ENCODE assay signal across 16 cellular contexts in the genomic region with DNA sequence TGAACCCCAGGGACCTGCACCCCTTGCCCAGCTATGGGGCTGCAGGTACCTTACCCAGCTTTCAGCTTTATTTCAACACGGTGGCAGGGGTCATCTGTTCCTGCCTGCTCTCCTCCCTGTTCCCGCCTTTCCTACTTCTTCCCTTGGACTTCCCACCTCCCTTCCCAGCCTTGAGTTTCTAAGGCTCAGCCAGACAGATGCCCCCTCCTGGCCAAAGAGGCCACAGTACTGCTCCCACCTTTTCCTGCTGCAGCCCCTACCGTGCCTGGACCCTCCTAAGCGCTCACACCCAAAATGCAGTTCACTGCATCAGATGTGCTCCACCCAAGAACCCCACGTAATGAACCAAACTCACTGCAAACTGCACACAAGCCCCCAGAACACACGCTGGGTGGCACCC. TPM values are rescaled to one million over a fixed set of nuclear protein-coding genes. Genes with fewer than 3 reads are reported as not detected.
A peak's percentile ranks its signal among the peaks of the same experiment; 100 is the strongest.
DNase-seq lines count a peak whose midpoint lies in the region; ATAC-seq and TF ChIP-seq lines count a peak whose summit lies in the region.
"Had no signal": no experiment of that assay in that cellular context is flagged by ENCODE, and none has a peak within 500 bp of the region (broad histone marks: within the 10 kb centered on the region; RNA-seq: fewer than 3 reads in every experiment).

No MANE protein-coding gene starts in this region.

- TF ChIP-seq CTCF in HCT116 (IDR thresholded peaks at IDR 0.05 in 2 of 3, conservative IDR thresholded peaks at IDR 0.05 in 1 of 3; ENCODE audit: borderline replicate concordance in 1 of 3, insufficient read depth in 1 of 3, low read depth in 2 of 3, low read length in 2 of 3) (peak in 2 of 3 experiments; percentile 46 to 55; a peak in 5 of 6 replicates), kidney epithelial cell (IDR thresholded peaks at IDR 0.05; ENCODE audit: insufficient read depth, low read length, poor library complexity, severe bottlenecking) (peak; percentile 37)
- no peak for TF ChIP-seq CTCF in activated CD8-positive, alpha-beta T cell treated with anti-CD3 and anti-CD28 coated beads for 36 hours (IDR thresholded peaks at IDR 0.05)

- H3K79me2 ChIP-seq in HCT116 (ENCODE audit: insufficient read depth, low read length) = peaks cover 39% of the 10 kb centered on the region

- no peak for TF ChIP-seq POLR2A in HCT116 (IDR thresholded peaks at IDR 0.05; ENCODE audit: borderline replicate concordance, extremely low read depth, insufficient read depth, insufficient read length)

- RAD21 ChIA-PET in HCT116 (lab: Charles Lee; ENCODE audit: low non-redundant PET in 1 of 2, low total read pairs in 2 of 2, uncharacterized antibody in 2 of 2, unreplicated experiment in 2 of 2) = no interaction called here

- no peak overlapping the region for H3K27ac Mint-ChIP-seq in activated CD8-positive, alpha-beta T cell treated with anti-CD3 and anti-CD28 coated beads for 36 hours
- no peak overlapping the region for H3K27ac Mint-ChIP-seq in activated T-helper 1 cell treated with anti-CD3 and anti-CD28 coated beads, Interleukin-12 subunit alpha, Interleukin-12 subunit beta, Interleukin-2, Interleukin-4 antibody, amounts not matched to agents 30 ng/mL and 10 ng/mL and 1 ng/mL, durations not matched to agents 14 hours and 24 hours and 36 hours
- H3K27ac Mint-ChIP-seq: naive thymus-derived CD4-positive, alpha-beta T cell; stimulated activated naive CD8-positive, alpha-beta T cell treated with anti-CD3 and anti-CD28 coated beads, Interleukin-15, Interleukin-2, amounts not matched to agents 100 ng/mL and 50 ng/mL, for 24 hours had no signal

- H3K4me3 ChIP-seq in HCT116 (replicated peaks in 1 of 2; ENCODE audit: low read depth in 1 of 2, low read length in 2 of 2) = no peak overlapping the region
- no peak overlapping the region for H3K4me3 ChIP-seq in kidney epithelial cell (ENCODE audit: low read depth, low read length)

- no peaks in the 10 kb centered on the region for H3K4me1 Mint-ChIP-seq in activated CD8-positive, alpha-beta T cell treated with anti-CD3 and anti-CD28 coated beads for 36 hours (ENCODE audit: low read depth)
- H3K4me1 Mint-ChIP-seq in activated T-helper 1 cell treated with anti-CD3 and anti-CD28 coated beads, Interleukin-12 subunit alpha, Interleukin-12 subunit beta, Interleukin-2, Interleukin-4 antibody, amounts not matched to agents 30 ng/mL and 10 ng/mL and 1 ng/mL, durations not matched to agents 14 hours and 24 hours and 36 hours (ENCODE audit: low read depth) = no peaks in the 10 kb centered on the region

- no peak overlapping the region for H3K27ac ChIP-seq in HCT116 (ENCODE audit: low read depth, low read length)

- peak; percentile 37 for TF ChIP-seq RAD21 in HCT116 (IDR thresholded peaks at IDR 0.05; ENCODE audit: low read depth)

- peaks cover 53% of the 10 kb centered on the region for H3K36me3 Mint-ChIP-seq in activated CD8-positive, alpha-beta T cell treated with anti-CD3 and anti-CD28 coated beads for 36 hours (ENCODE audit: low read depth)
- peaks cover 37% of the 10 kb centered on the region for H3K36me3 Mint-ChIP-seq in activated T-helper 1 cell treated with anti-CD3 and anti-CD28 coated beads, Interleukin-12 subunit alpha, Interleukin-12 subunit beta, Interleukin-2, Interleukin-4 antibody, amounts not matched to agents 30 ng/mL and 10 ng/mL and 1 ng/mL, durations not matched to agents 14 hours and 24 hours and 36 hours (ENCODE audit: low read depth)

- H3K4me3 Mint-ChIP-seq in activated CD8-positive, alpha-beta T cell treated with anti-CD3 and anti-CD28 coated beads for 36 hours = no peak overlapping the region
- H3K4me3 Mint-ChIP-seq in activated T-helper 1 cell treated with anti-CD3 and anti-CD28 coated beads, Interleukin-12 subunit alpha, Interleukin-12 subunit beta, Interleukin-2, Interleukin-4 antibody, amounts not matched to agents 30 ng/mL and 10 ng/mL and 1 ng/mL, durations not matched to agents 14 hours and 24 hours and 36 hours = no peak overlapping the region
- H3K4me3 Mint-ChIP-seq: naive thymus-derived CD4-positive, alpha-beta T cell; stimulated activated naive CD8-positive, alpha-beta T cell treated with anti-CD3 and anti-CD28 coated beads, Interleukin-15, Interleukin-2, amounts not matched to agents 100 ng/mL and 50 ng/mL, for 24 hours had no signal

- no peaks in the 10 kb centered on the region for H3K9me3 Mint-ChIP-seq in activated CD8-positive, alpha-beta T cell treated with anti-CD3 and anti-CD28 coated beads for 36 hours
- no peaks in the 10 kb centered on the region for H3K9me3 Mint-ChIP-seq in activated T-helper 1 cell treated with anti-CD3 and anti-CD28 coated beads, Interleukin-12 subunit alpha, Interleukin-12 subunit beta, Interleukin-2, Interleukin-4 antibody, amounts not matched to agents 30 ng/mL and 10 ng/mL and 1 ng/mL, durations not matched to agents 14 hours and 24 hours and 36 hours
- H3K9me3 Mint-ChIP-seq: naive thymus-derived CD4-positive, alpha-beta T cell; stimulated activated naive CD8-positive, alpha-beta T cell treated with anti-CD3 and anti-CD28 coated beads, Interleukin-15, Interleukin-2, amounts not matched to agents 100 ng/mL and 50 ng/mL, for 24 hours had no signal

- H4K20me1 ChIP-seq in HCT116 (ENCODE audit: insufficient read depth) = no peaks in the 10 kb centered on the region

- no peaks in the 10 kb centered on the region for H3K4me1 ChIP-seq in HCT116 (ENCODE audit: control insufficient read depth in 1 of 2, insufficient read depth in 2 of 2, low read length in 2 of 2)

- H3K27me3 Mint-ChIP-seq in activated CD8-positive, alpha-beta T cell treated with anti-CD3 and anti-CD28 coated beads for 36 hours = no peaks in the 10 kb centered on the region
- no peaks in the 10 kb centered on the region for H3K27me3 Mint-ChIP-seq in activated T-helper 1 cell treated with anti-CD3 and anti-CD28 coated beads, Interleukin-12 subunit alpha, Interleukin-12 subunit beta, Interleukin-2, Interleukin-4 antibody, amounts not matched to agents 30 ng/mL and 10 ng/mL and 1 ng/mL, durations not matched to agents 14 hours and 24 hours and 36 hours (ENCODE audit: insufficient read depth)
- H3K27me3 Mint-ChIP-seq: naive thymus-derived CD4-positive, alpha-beta T cell; stimulated activated naive CD8-positive, alpha-beta T cell treated with anti-CD3 and anti-CD28 coated beads, Interleukin-15, Interleukin-2, amounts not matched to agents 100 ng/mL and 50 ng/mL, for 24 hours had no signal

- CTCF ChIA-PET in HCT116 (lab: Charles Lee) = no interaction called here
- CTCF ChIA-PET in activated CD8-positive, alpha-beta T cell treated with anti-CD3 and anti-CD28 coated beads for 36 hours (lab: Charles Lee) = no interaction called here

- no peaks in the 10 kb centered on the region for H3K9me2 ChIP-seq in HCT116 (ENCODE audit: insufficient read depth)

- no TSS peak for BruUV-seq in HCT116 (replicated peaks; lab: Mats Ljungman, UMichigan)

- ATAC-seq in HCT116 (peak; percentile 71), HG03097 (IDR thresholded peaks at IDR 0.05; ENCODE audit: low FRiP score, unreplicated experiment) (no peak)
- ATAC-seq in activated CD8-positive, alpha-beta T cell treated with anti-CD3 and anti-CD28 coated beads for 36 hours = no peak
- ATAC-seq: naive thymus-derived CD4-positive, alpha-beta T cell had no signal

- H3K27me3 ChIP-seq in HCT116 (ENCODE audit: insufficient read depth, low read length) (no peaks in the 10 kb centered on the region), kidney epithelial cell (ENCODE audit: control insufficient read depth, insufficient read depth, low read length) (no peaks in the 10 kb centered on the region)

- peaks cover 44 to 83% of the 10 kb centered on the region in 2 experiments for H3K36me3 ChIP-seq in HCT116 (ENCODE audit: control insufficient read depth in 1 of 2, insufficient read depth in 2 of 2, low read length in 2 of 2)
- H3K36me3 ChIP-seq in kidney epithelial cell (ENCODE audit: control insufficient read depth, insufficient read depth, low read length) = peaks cover 3% of the 10 kb centered on the region

- H3K9ac ChIP-seq in HCT116 (ENCODE audit: low read length) = no peak overlapping the region

- no peak overlapping the region for H2AFZ ChIP-seq in HCT116 (ENCODE audit: low read depth, low read length, poor library complexity, severe bottlenecking)

- intact Hi-C loops in HCT116 (cut with micrococcal nuclease) = no loop called here
- intact Hi-C loops in activated CD8-positive, alpha-beta T cell treated with anti-CD3 and anti-CD28 coated beads for 36 hours (cut with micrococcal nuclease) = no loop called here
- intact Hi-C loops in activated T-helper 1 cell treated with anti-CD3 and anti-CD28 coated beads, Interleukin-12 subunit alpha, Interleukin-12 subunit beta, Interleukin-2, Interleukin-4 antibody, amounts not matched to agents 30 ng/mL and 10 ng/mL and 1 ng/mL, durations not matched to agents 14 hours and 24 hours and 36 hours (cut with micrococcal nuclease) = no loop called here

- POLR2A ChIA-PET in HCT116 (lab: Charles Lee) = no interaction called here
- POLR2A ChIA-PET in activated CD8-positive, alpha-beta T cell treated with anti-CD3 and anti-CD28 coated beads for 36 hours (lab: Charles Lee) = interaction anchor here (0.9 kb wide), 1 partner anchor 10 kb away, joined by 3 read pairs; no protein-coding TSS in a partner anchor

- H3K4me2 ChIP-seq in HCT116 (ENCODE audit: low read length) = no peak overlapping the region

- peak; percentile 27 for DNase-seq in COR-L47 (lab: John Stamatoyannopoulos, UW)
- no peak for DNase-seq in HCT116 (ENCODE audit: low read depth, low spot score)
- peak; percentile 51 for DNase-seq in amniotic epithelial cell (ENCODE audit: low read depth)
- no peak for DNase-seq in kidney epithelial cell (ENCODE audit: low read depth)
- no peak for DNase-seq in activated CD8-positive, alpha-beta T cell treated with anti-CD3 and anti-CD28 coated beads for 36 hours
- no peak for DNase-seq in activated T-helper 1 cell treated with anti-CD3 and anti-CD28 coated beads, Interleukin-12 subunit alpha, Interleukin-12 subunit beta, Interleukin-2, Interleukin-4 antibody, amounts not matched to agents 30 ng/mL and 10 ng/mL and 1 ng/mL, durations not matched to agents 14 hours and 24 hours and 36 hours (ENCODE audit: low spot score)
- DNase-seq in AG20443 (ENCODE audit: low spot score) = no peak
- DNase-seq: activated CD4-positive, alpha-beta T cell treated with anti-CD3 and anti-CD28 coated beads, Interleukin-2, amount 50 U/mL, for 1 hour; activated naive CD4-positive, alpha-beta T cell treated with anti-CD3 and anti-CD28 coated beads, Interleukin-2, amount 50 U/mL, for 16 hours; effector CD8-positive, alpha-beta T cell; Kasumi-1; naive thymus-derived CD4-positive, alpha-beta T cell; NCI-H2227 treated with DMSO at 0.1 percent for 48 hours; stimulated activated CD4-positive, alpha-beta T cell treated with anti-CD3 and anti-CD28 coated beads, Interleukin-15, amount 100 ng/mL, for 24 hours had no signal

- H3K9me3 ChIP-seq in HCT116 (ENCODE audit: control insufficient read depth in 1 of 2, insufficient read depth in 1 of 2, low read depth in 1 of 2, low read length in 2 of 2) = no peaks in the 10 kb centered on the region

RNA-seq across cellular contexts. Expression of a gene that starts 7.7 kb away (rescaled TPM):
- total RNA-seq in HCT116 (2021; ENCODE audit: unreplicated experiment) (260 TPM), kidney epithelial cell (95.6 and 98.8 TPM in 2 replicates)
- 169 and 185 TPM in 2 replicates for polyA plus RNA-seq in HCT116 (2012)
- 100 to 1,000 TPM; 138 to 139 TPM for total RNA-seq in activated CD8-positive, alpha-beta T cell treated with anti-CD3 and anti-CD28 coated beads for 36 hours
- total RNA-seq in activated T-helper 1 cell treated with anti-CD3 and anti-CD28 coated beads, Interleukin-12 subunit alpha, Interleukin-12 subunit beta, Interleukin-2, Interleukin-4 antibody, amounts not matched to agents 30 ng/mL and 10 ng/mL and 1 ng/mL, durations not matched to agents 14 hours and 24 hours and 36 hours = 180 TPM in 2 replicates

RNA-seq across cellular contexts. Expression of a gene that starts 9.0 kb away (rescaled TPM):
- total RNA-seq in HCT116 (2021; ENCODE audit: unreplicated experiment) = 100.0 TPM
- 58.8 and 68.9 TPM in 2 replicates for polyA plus RNA-seq in HCT116 (2012)
- total RNA-seq in kidney epithelial cell = 16.9 and 21.4 TPM in 2 replicates
- 10 to 100 TPM; 27.8 to 31.2 TPM for total RNA-seq in activated CD8-positive, alpha-beta T cell treated with anti-CD3 and anti-CD28 coated beads for 36 hours
- total RNA-seq in activated T-helper 1 cell treated with anti-CD3 and anti-CD28 coated beads, Interleukin-12 subunit alpha, Interleukin-12 subunit beta, Interleukin-2, Interleukin-4 antibody, amounts not matched to agents 30 ng/mL and 10 ng/mL and 1 ng/mL, durations not matched to agents 14 hours and 24 hours and 36 hours = 47.3 and 49.7 TPM in 2 replicates

RNA-seq across cellular contexts. Expression of a gene that starts 14.9 kb away (rescaled TPM):
- total RNA-seq in HCT116 (2021; ENCODE audit: unreplicated experiment) (11.6 TPM), kidney epithelial cell (13.2 and 13.3 TPM in 2 replicates)
- 9.4 and 9.6 TPM in 2 replicates for polyA plus RNA-seq in HCT116 (2012)
- 1 to 10 TPM; 1.0 to 1.3 TPM for total RNA-seq in activated CD8-positive, alpha-beta T cell treated with anti-CD3 and anti-CD28 coated beads for 36 hours
- total RNA-seq in activated T-helper 1 cell treated with anti-CD3 and anti-CD28 coated beads, Interleukin-12 subunit alpha, Interleukin-12 subunit beta, Interleukin-2, Interleukin-4 antibody, amounts not matched to agents 30 ng/mL and 10 ng/mL and 1 ng/mL, durations not matched to agents 14 hours and 24 hours and 36 hours = 1.7 and 1.8 TPM in 2 replicates

RNA-seq across cellular contexts. Expression of a gene that starts 27.6 kb away (rescaled TPM):
- total RNA-seq in HCT116 (2021; ENCODE audit: unreplicated experiment) (11.5 TPM), kidney epithelial cell (2.3 TPM in 2 replicates)
- 2.3 and 3.9 TPM in 2 replicates for polyA plus RNA-seq in HCT116 (2012)
- total RNA-seq in activated CD8-positive, alpha-beta T cell treated with anti-CD3 and anti-CD28 coated beads for 36 hours = not detected
- not detected in 2 replicates for total RNA-seq in activated T-helper 1 cell treated with anti-CD3 and anti-CD28 coated beads, Interleukin-12 subunit alpha, Interleukin-12 subunit beta, Interleukin-2, Interleukin-4 antibody, amounts not matched to agents 30 ng/mL and 10 ng/mL and 1 ng/mL, durations not matched to agents 14 hours and 24 hours and 36 hours
- total RNA-seq: naive thymus-derived CD4-positive, alpha-beta T cell had no signal

RNA-seq across cellular contexts. Expression of a gene that starts 30.5 kb away (rescaled TPM):
- total RNA-seq in HCT116 (2021; ENCODE audit: unreplicated experiment) = 0.39 TPM
- 2.6 and 3.8 TPM in 2 replicates for polyA plus RNA-seq in HCT116 (2012)
- 0.34 TPM in 1 of 2 replicates, not detected in the other for total RNA-seq in kidney epithelial cell
- total RNA-seq in activated CD8-positive, alpha-beta T cell treated with anti-CD3 and anti-CD28 coated beads for 36 hours = not detected
- total RNA-seq in activated T-helper 1 cell treated with anti-CD3 and anti-CD28 coated beads, Interleukin-12 subunit alpha, Interleukin-12 subunit beta, Interleukin-2, Interleukin-4 antibody, amounts not matched to agents 30 ng/mL and 10 ng/mL and 1 ng/mL, durations not matched to agents 14 hours and 24 hours and 36 hours = not detected in 2 replicates
- total RNA-seq: naive thymus-derived CD4-positive, alpha-beta T cell had no signal
- polyA plus RNA-seq: naive thymus-derived CD4-positive, alpha-beta T cell had no signal

Comparison
In these comparisons a context has a peak if more than half of its experiments do, and no peak if none do; other contexts are left out.
1. DNase-seq: peak in COR-L47 (single experiment) and amniotic epithelial cell (single experiment); none in HCT116 (single experiment), kidney epithelial cell (single experiment), activated CD8-positive, alpha-beta T cell treated with anti-CD3 and anti-CD28 coated beads for 36 hours (single experiment), activated T-helper 1 cell treated with anti-CD3 and anti-CD28 coated beads, Interleukin-12 subunit alpha, Interleukin-12 subunit beta, Interleukin-2, Interleukin-4 antibody, amounts not matched to agents 30 ng/mL and 10 ng/mL and 1 ng/mL, durations not matched to agents 14 hours and 24 hours and 36 hours (single experiment) and AG20443 (single experiment).